Comparison of ENCODE assay signal across 1 cellular context in genomic region chr19:2042485-2043268, GRCh38.
TF ChIP-seq lines count a peak whose summit lies in the region.

No MANE protein-coding gene starts in this region.

TF ChIP-seq in GM12878, 131 proteins besides CTCF, POLR2A, EP300 and RAD21:
- peak; percentile 17 for TF ChIP-seq HDGF (IDR thresholded peaks at IDR 0.05)
- TF ChIP-seq CHD2 (IDR thresholded peaks at IDR 0.05; ENCODE audit: borderline replicate concordance, low read depth, low read length): no peak
- 0 out of 2 replicates have a peak, but pooled peaks have one; percentile 8 for TF ChIP-seq NR2F1 (conservative IDR thresholded peaks at IDR 0.05)
- TF ChIP-seq, protein P1, sequence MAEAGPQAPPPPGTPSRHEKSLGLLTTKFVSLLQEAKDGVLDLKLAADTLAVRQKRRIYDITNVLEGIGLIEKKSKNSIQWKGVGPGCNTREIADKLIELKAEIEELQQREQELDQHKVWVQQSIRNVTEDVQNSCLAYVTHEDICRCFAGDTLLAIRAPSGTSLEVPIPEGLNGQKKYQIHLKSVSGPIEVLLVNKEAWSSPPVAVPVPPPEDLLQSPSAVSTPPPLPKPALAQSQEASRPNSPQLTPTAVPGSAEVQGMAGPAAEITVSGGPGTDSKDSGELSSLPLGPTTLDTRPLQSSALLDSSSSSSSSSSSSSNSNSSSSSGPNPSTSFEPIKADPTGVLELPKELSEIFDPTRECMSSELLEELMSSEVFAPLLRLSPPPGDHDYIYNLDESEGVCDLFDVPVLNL (IDR thresholded peaks at IDR 0.05; ENCODE audit: low read depth, low read length): no peak
- TF ChIP-seq LARP7 (IDR thresholded peaks at IDR 0.05): peak; percentile 39
- TF ChIP-seq ZNF207 (IDR thresholded peaks at IDR 0.05; ENCODE audit: borderline replicate concordance): peak; percentile 29; the same call in 1 of the 2 replicates
- no peak for TF ChIP-seq TCF3 (IDR thresholded peaks at IDR 0.05; ENCODE audit: borderline replicate concordance, insufficient read depth, low read depth, low read length)
- 0 out of 2 replicates have a peak, but pooled peaks have one; percentile 15 for TF ChIP-seq DPF2 (IDR thresholded peaks at IDR 0.05)
- TF ChIP-seq GATAD2B (conservative IDR thresholded peaks at IDR 0.05; ENCODE audit: low read depth): peak; percentile 44; the same call in 1 of the 2 replicates
- TF ChIP-seq EED (IDR thresholded peaks at IDR 0.05; ENCODE audit: low read depth): 0 out of 2 replicates have a peak, but pooled peaks have one; percentile 13
- TF ChIP-seq BACH1 (IDR thresholded peaks at IDR 0.05; ENCODE audit: borderline replicate concordance): 0 out of 2 replicates have a peak, but pooled peaks have one; percentile 13
- TF ChIP-seq CUX1 (IDR thresholded peaks at IDR 0.05; ENCODE audit: insufficient replicate concordance, low read depth, low read length): no peak
